In genomic region chr19:17610384-17610783, GRCh38 we compare ENCODE assay signal across 13 cellular contexts. TPM values are rescaled to one million over a fixed set of nuclear protein-coding genes. Genes with fewer than 3 reads are reported as not detected.
A peak's percentile ranks its signal among the peaks of the same experiment; 100 is the strongest.
DNase-seq lines count a peak whose midpoint lies in the region; ATAC-seq lines count a peak whose summit lies in the region.
"Had no signal": no experiment of that assay in that cellular context is flagged by ENCODE, and none has a peak within 500 bp of the region (broad histone marks: within the 10 kb centered on the region; RNA-seq: fewer than 3 reads in every experiment).

No MANE protein-coding gene starts in this region.

- no peak overlapping the region for H2AK5ac ChIP-seq in mesendoderm (ENCODE audit: low read length)

- no CpG with 5 or more reads among the region's 7 CpGs for WGBS in mesendoderm (ENCODE audit: extremely low coverage, insufficient coverage, low lambda C conversion rate)

- H2BK120ac ChIP-seq in mesendoderm (ENCODE audit: low read depth, low read length), result no peak overlapping the region

- H3K4me3 ChIP-seq in adipocyte (ENCODE audit: low read length) (no peak overlapping the region), mesendoderm (ENCODE audit: low read length) (no peak overlapping the region)
- H3K4me3 ChIP-seq: dorsolateral prefrontal cortex, SK-N-MC, transverse colon had no signal

- no peak for ATAC-seq in left colon

- H3K4me1 ChIP-seq in adipocyte (ENCODE audit: control insufficient read depth, insufficient read depth, low read length), result no peaks in the 10 kb centered on the region
- no peaks in the 10 kb centered on the region for H3K4me1 ChIP-seq in mesendoderm (ENCODE audit: control insufficient read depth, low read depth, low read length)

- H3K4me2 ChIP-seq in mesendoderm (ENCODE audit: low read length), result no peak overlapping the region

- no peak overlapping the region for H3K56ac ChIP-seq in mesendoderm (ENCODE audit: low read length)

- H3K79me1 ChIP-seq in mesendoderm (ENCODE audit: low read length), result no peaks in the 10 kb centered on the region

- no peak overlapping the region for H4K5ac ChIP-seq in mesendoderm (ENCODE audit: low read length)

- H3K23ac ChIP-seq in mesendoderm (ENCODE audit: low read length), result no peak overlapping the region

- H3K36me3 ChIP-seq in adipocyte (ENCODE audit: control insufficient read depth, insufficient read depth, low read length, severe bottlenecking), result no peaks in the 10 kb centered on the region
- H3K36me3 ChIP-seq in mesendoderm (ENCODE audit: control insufficient read depth, insufficient read depth, low read length), result no peaks in the 10 kb centered on the region
- H3K36me3 ChIP-seq: transverse colon had no signal

- H2BK5ac ChIP-seq in mesendoderm (ENCODE audit: low read length), result no peak overlapping the region

- H3K27me3 ChIP-seq in adipocyte (replicated peaks; ENCODE audit: control insufficient read depth, insufficient read depth, low read length), result peaks cover 5% of the 10 kb centered on the region
- no peaks in the 10 kb centered on the region for H3K27me3 ChIP-seq in mesendoderm (ENCODE audit: insufficient read depth, low read length, poor library complexity)

- H3K79me2 ChIP-seq in mesendoderm (ENCODE audit: control insufficient read depth, insufficient read depth, low read length), result no peaks in the 10 kb centered on the region

- no peak overlapping the region for H3K27ac ChIP-seq in mesendoderm (ENCODE audit: low read depth, low read length)
- H3K27ac ChIP-seq: dorsolateral prefrontal cortex, SK-N-MC, transverse colon had no signal

- H3K18ac ChIP-seq in mesendoderm (ENCODE audit: low read length), result no peak overlapping the region

- H3K9me3 ChIP-seq in adipocyte (ENCODE audit: control insufficient read depth, low read length), result no peaks in the 10 kb centered on the region
- H3K9me3 ChIP-seq: transverse colon had no signal

- H3K4ac ChIP-seq in mesendoderm (ENCODE audit: low read depth, low read length), result no peak overlapping the region

- intact Hi-C loops in left colon (cut with DNase I, micrococcal nuclease), result no loop called here

- H4K8ac ChIP-seq in mesendoderm (ENCODE audit: low read depth, low read length), result no peak overlapping the region

- no peak overlapping the region for H2BK15ac ChIP-seq in mesendoderm (replicated peaks; ENCODE audit: low read depth)

- DNase-seq in ELR (ENCODE audit: low read depth) (peak; percentile 40), M059J (ENCODE audit: low read depth) (peak; percentile 40), adipocyte (ENCODE audit: low read depth) (peak; percentile 25), mesendoderm (peak; percentile 61), retina (no peak), NCI-H2227 treated with DMSO at 0.1 percent for 48 hours (lab: John Stamatoyannopoulos, UW) (no peak), left colon (no peak), COLO668 (lab: John Stamatoyannopoulos, UW; ENCODE audit: unreplicated experiment) (no peak)
- DNase-seq: dorsolateral prefrontal cortex, KBM-7, NCI-H226, transverse colon had no signal

- H3K9ac ChIP-seq in adipocyte (ENCODE audit: low read length) (no peak overlapping the region), mesendoderm (ENCODE audit: low read length) (no peak overlapping the region)

RNA-seq across cellular contexts. Expression of gene COLGALT1, which starts 54.9 kb away (rescaled TPM):
- total RNA-seq in M059J (2014; rRNA removed; shearing (Covaris generic)), result 104 and 150 TPM in 2 replicates
- polyA plus RNA-seq in mesendoderm (2013, experiment 1 of 2), result 37.7 TPM
- polyA plus RNA-seq in mesendoderm (2013, experiment 2 of 2), result 38.0 TPM
- 10 to 100 TPM; 48.3 to 53.3 TPM for total RNA-seq in left colon

Comparison
In these comparisons a context has a peak if more than half of its experiments do, and no peak if none do; other contexts are left out.
1. DNase-seq: peak in ELR (single experiment), M059J (single experiment), adipocyte (single experiment) and mesendoderm (single experiment); none in retina (single experiment), NCI-H2227 treated with DMSO at 0.1 percent for 48 hours (single experiment), left colon (0 of 2) and COLO668 (single experiment).